Comparison of ENCODE assay signal across 25 cellular contexts in genomic region chr17:16298140-16298662, GRCh38. TPM values are rescaled to one million over a fixed set of nuclear protein-coding genes. Genes with fewer than 3 reads are reported as not detected.
DNase-seq lines count a peak whose midpoint lies in the region; ATAC-seq and TF ChIP-seq lines count a peak whose summit lies in the region.
"Had no signal": no experiment of that assay in that cellular context is flagged by ENCODE, and none has a peak within 500 bp of the region (broad histone marks: within the 10 kb centered on the region; RNA-seq: fewer than 3 reads in every experiment).

No MANE protein-coding gene starts in this region.

- intact Hi-C loops in naive thymus-derived CD4-positive, alpha-beta T cell (cut with micrococcal nuclease): no loop called here
- intact Hi-C loops in esophagus squamous epithelium (cut with DNase I): no loop called here
- intact Hi-C loops in lower lobe of right lung (cut with DNase I): no loop called here

- peak overlapping the region; percentile 52 to 74 (median 59) for H3K27ac Mint-ChIP-seq in CD4-positive, CD25-positive, alpha-beta regulatory T cell
- peak overlapping the region; percentile 0 for H3K27ac Mint-ChIP-seq in endodermal cell
- H3K27ac Mint-ChIP-seq in naive thymus-derived CD4-positive, alpha-beta T cell: peak overlapping the region in 7 of 9 donors; percentile 50 to 76 (median 64)
- H3K27ac Mint-ChIP-seq: activated CD8-positive, alpha-beta memory T cell treated with anti-CD3 and anti-CD28 coated beads, Interleukin-2, amount 10 ng/mL, durations not matched to agents 7 days and 5 days; activated naive CD4-positive, alpha-beta T cell treated with anti-CD3 and anti-CD28 coated beads, Interleukin-2, amount 10 ng/mL, durations not matched to agents 7 days and 5 days; activated T-helper 1 cell treated with anti-CD3 and anti-CD28 coated beads, Interleukin-12 subunit alpha, Interleukin-12 subunit beta, Interleukin-2, Interleukin-4 antibody, amounts not matched to agents 30 ng/mL and 10 ng/mL and 1 ng/mL, durations not matched to agents 14 hours and 24 hours and 36 hours; nephron progenitor cell had no signal

- H3K36me3 ChIP-seq in CD4-positive, CD25-positive, alpha-beta regulatory T cell (ENCODE audit: control insufficient read depth, insufficient read depth, low read length): peaks cover 3% of the 10 kb centered on the region
- peaks cover 21% of the 10 kb centered on the region for H3K36me3 ChIP-seq in KOPT-K1 (ENCODE audit: insufficient read depth, low read length)
- no peaks in the 10 kb centered on the region for H3K36me3 ChIP-seq in endodermal cell (ENCODE audit: control insufficient read depth, insufficient read depth, low read length)
- H3K36me3 ChIP-seq in naive thymus-derived CD4-positive, alpha-beta T cell (ENCODE audit: control insufficient read depth in 2 of 3, insufficient read depth in 3 of 3, low read length in 3 of 3): peaks cover 0 to 23% (median 0%) of the 10 kb centered on the region in 3 experiments
- peaks cover 0 to 35% (median 0%) of the 10 kb centered on the region in 3 donors for H3K36me3 ChIP-seq in esophagus squamous epithelium
- H3K36me3 ChIP-seq in lower lobe of right lung: peaks cover 5% of the 10 kb centered on the region
- H3K36me3 ChIP-seq: thoracic aorta had no signal

- TF ChIP-seq POLR2A in esophagus squamous epithelium (IDR thresholded peaks at IDR 0.05): no peak

- peaks cover 20% of the 10 kb centered on the region for H3K36me3 Mint-ChIP-seq in CD4-positive, CD25-positive, alpha-beta regulatory T cell
- peaks cover 7% of the 10 kb centered on the region for H3K36me3 Mint-ChIP-seq in endodermal cell (ENCODE audit: low read depth)
- H3K36me3 Mint-ChIP-seq in naive thymus-derived CD4-positive, alpha-beta T cell: peaks cover 7 to 24% (median 13%) of the 10 kb centered on the region in 5 donors

- CTCF ChIA-PET in naive thymus-derived CD4-positive, alpha-beta T cell (lab: Charles Lee): interaction anchor here (0.9 kb wide), 1 partner anchor 8 kb away, joined by 3 read pairs; no protein-coding TSS in a partner anchor

- H3K4me1 Mint-ChIP-seq in CD4-positive, CD25-positive, alpha-beta regulatory T cell: peaks cover 6 to 20% (median 13%) of the 10 kb centered on the region in 4 donors
- peaks cover 24% of the 10 kb centered on the region for H3K4me1 Mint-ChIP-seq in endodermal cell
- H3K4me1 Mint-ChIP-seq in naive thymus-derived CD4-positive, alpha-beta T cell: peaks cover 7 to 39% (median 26%) of the 10 kb centered on the region in 7 donors

- H3K4me1 ChIP-seq in CD4-positive, CD25-positive, alpha-beta regulatory T cell (ENCODE audit: control insufficient read depth, insufficient read depth, low read length, poor library complexity, severe bottlenecking): peaks cover 7% of the 10 kb centered on the region
- H3K4me1 ChIP-seq in endodermal cell (ENCODE audit: control insufficient read depth, insufficient read depth, low read length) (peaks cover 15% of the 10 kb centered on the region), esophagus squamous epithelium (no peaks in the 10 kb centered on the region), lower lobe of right lung (no peaks in the 10 kb centered on the region)
- peaks cover 0 to 13% of the 10 kb centered on the region in 2 donors for H3K4me1 ChIP-seq in naive thymus-derived CD4-positive, alpha-beta T cell (ENCODE audit: control insufficient read depth in 2 of 2, insufficient read depth in 2 of 2, low read length in 2 of 2)
- H3K4me1 ChIP-seq: vagina had no signal

- H3K9me3 Mint-ChIP-seq in CD4-positive, CD25-positive, alpha-beta regulatory T cell: no peaks in the 10 kb centered on the region
- H3K9me3 Mint-ChIP-seq in endodermal cell: no peaks in the 10 kb centered on the region
- H3K9me3 Mint-ChIP-seq in naive thymus-derived CD4-positive, alpha-beta T cell: no peaks in the 10 kb centered on the region
- H3K9me3 Mint-ChIP-seq: activated naive CD4-positive, alpha-beta T cell treated with anti-CD3 and anti-CD28 coated beads, Interleukin-2, amount 10 ng/mL, durations not matched to agents 7 days and 5 days; activated T-helper 1 cell treated with anti-CD3 and anti-CD28 coated beads, Interleukin-12 subunit alpha, Interleukin-12 subunit beta, Interleukin-2, Interleukin-4 antibody, amounts not matched to agents 30 ng/mL and 10 ng/mL and 1 ng/mL, durations not matched to agents 14 hours and 24 hours and 36 hours; nephron progenitor cell had no signal

- H3K4me3 ChIP-seq in CD4-positive, CD25-positive, alpha-beta regulatory T cell (ENCODE audit: low read depth, low read length): no peak overlapping the region
- peak overlapping the region; percentile 65 for H3K4me3 ChIP-seq in endodermal cell (ENCODE audit: low read length)
- no peak overlapping the region for H3K4me3 ChIP-seq in naive thymus-derived CD4-positive, alpha-beta T cell (ENCODE audit: low read length)
- no peak overlapping the region for H3K4me3 ChIP-seq in esophagus squamous epithelium
- no peak overlapping the region for H3K4me3 ChIP-seq in lower lobe of right lung
- H3K4me3 ChIP-seq: thoracic aorta, vagina had no signal

- no peak overlapping the region for H3K4me3 Mint-ChIP-seq in CD4-positive, CD25-positive, alpha-beta regulatory T cell
- peak overlapping the region; percentile 15 for H3K4me3 Mint-ChIP-seq in endodermal cell
- peak overlapping the region in 5 of 10 donors; percentile 17 to 68 (median 26) for H3K4me3 Mint-ChIP-seq in naive thymus-derived CD4-positive, alpha-beta T cell
- H3K4me3 Mint-ChIP-seq: activated CD8-positive, alpha-beta memory T cell treated with anti-CD3 and anti-CD28 coated beads, Interleukin-2, amount 10 ng/mL, durations not matched to agents 7 days and 5 days; activated naive CD4-positive, alpha-beta T cell treated with anti-CD3 and anti-CD28 coated beads, Interleukin-2, amount 10 ng/mL, durations not matched to agents 7 days and 5 days; activated T-helper 1 cell treated with anti-CD3 and anti-CD28 coated beads, Interleukin-12 subunit alpha, Interleukin-12 subunit beta, Interleukin-2, Interleukin-4 antibody, amounts not matched to agents 30 ng/mL and 10 ng/mL and 1 ng/mL, durations not matched to agents 14 hours and 24 hours and 36 hours; nephron progenitor cell had no signal

- POLR2A ChIA-PET in naive thymus-derived CD4-positive, alpha-beta T cell (lab: Charles Lee): interaction anchor here (1.2 kb wide), 1 partner anchor 9 kb away, joined by 3 read pairs; no protein-coding TSS in a partner anchor

- no peaks in the 10 kb centered on the region for H3K27me3 ChIP-seq in CD4-positive, CD25-positive, alpha-beta regulatory T cell (ENCODE audit: control insufficient read depth, insufficient read depth, low read length)
- H3K27me3 ChIP-seq in endodermal cell (ENCODE audit: control insufficient read depth, insufficient read depth, low read length, poor library complexity, severe bottlenecking): no peaks in the 10 kb centered on the region
- H3K27me3 ChIP-seq in naive thymus-derived CD4-positive, alpha-beta T cell (ENCODE audit: control insufficient read depth in 2 of 2, insufficient read depth in 2 of 2, low read length in 2 of 2): no peaks in the 10 kb centered on the region
- H3K27me3 ChIP-seq in esophagus squamous epithelium: no peaks in the 10 kb centered on the region
- H3K27me3 ChIP-seq in lower lobe of right lung (ENCODE audit: low read depth): no peaks in the 10 kb centered on the region
- H3K27me3 ChIP-seq: vagina had no signal

- no peaks in the 10 kb centered on the region for H3K27me3 Mint-ChIP-seq in CD4-positive, CD25-positive, alpha-beta regulatory T cell
- no peaks in the 10 kb centered on the region for H3K27me3 Mint-ChIP-seq in endodermal cell (ENCODE audit: insufficient read depth)
- no peaks in the 10 kb centered on the region for H3K27me3 Mint-ChIP-seq in naive thymus-derived CD4-positive, alpha-beta T cell
- H3K27me3 Mint-ChIP-seq: activated CD8-positive, alpha-beta memory T cell treated with anti-CD3 and anti-CD28 coated beads, Interleukin-2, amount 10 ng/mL, durations not matched to agents 7 days and 5 days; activated naive CD4-positive, alpha-beta T cell treated with anti-CD3 and anti-CD28 coated beads, Interleukin-2, amount 10 ng/mL, durations not matched to agents 7 days and 5 days had no signal

- H3K9ac ChIP-seq in endodermal cell (ENCODE audit: extremely low read depth, low read length, poor library complexity, severe bottlenecking): peak overlapping the region; percentile 18

- no peak for ATAC-seq in CD4-positive, CD25-positive, alpha-beta regulatory T cell (ENCODE audit: low read depth in 2 of 2)
- ATAC-seq in naive thymus-derived CD4-positive, alpha-beta T cell: no peak
- no peak for ATAC-seq in lower lobe of right lung
- ATAC-seq in GM19324 (IDR thresholded peaks at IDR 0.05; ENCODE audit: low FRiP score, unreplicated experiment): no peak
- ATAC-seq: activated CD8-positive, alpha-beta memory T cell treated with anti-CD3 and anti-CD28 coated beads, Interleukin-2, amount 10 ng/mL, durations not matched to agents 7 days and 5 days; sciatic nerve had no signal

- TF ChIP-seq CTCF in endodermal cell (conservative IDR thresholded peaks at IDR 0.05) (no peak), esophagus squamous epithelium (IDR thresholded peaks at IDR 0.05) (no peak), lower lobe of right lung (IDR thresholded peaks at IDR 0.05) (no peak)

- H3K27ac ChIP-seq in CD4-positive, CD25-positive, alpha-beta regulatory T cell (ENCODE audit: insufficient read depth, low read length, poor library complexity, severe bottlenecking): no peak overlapping the region
- peak overlapping the region; percentile 57 for H3K27ac ChIP-seq in KOPT-K1 (ENCODE audit: low read depth, low read length, poor library complexity, severe bottlenecking)
- peak overlapping the region; percentile 28 for H3K27ac ChIP-seq in endodermal cell (ENCODE audit: low read depth, low read length)
- H3K27ac ChIP-seq in naive thymus-derived CD4-positive, alpha-beta T cell (ENCODE audit: low read depth, low read length): no peak overlapping the region
- H3K27ac ChIP-seq in esophagus squamous epithelium: no peak overlapping the region
- H3K27ac ChIP-seq in lower lobe of right lung: no peak overlapping the region
- H3K27ac ChIP-seq: thoracic aorta, vagina had no signal

- DNase-seq in CD4-positive, CD25-positive, alpha-beta regulatory T cell: no peak
- DNase-seq in endodermal cell: no peak
- DNase-seq in naive thymus-derived CD4-positive, alpha-beta T cell: no peak
- DNase-seq in glomerular visceral epithelial cell (ENCODE audit: extremely low spot score): no peak
- no peak for DNase-seq in esophagus squamous epithelium (lab: John Stamatoyannopoulos, UW)
- DNase-seq in lower lobe of right lung: no peak
- DNase-seq: activated CD4-positive, alpha-beta T cell treated with anti-CD3 and anti-CD28 coated beads, Interleukin-2, amount 50 U/mL, for 1 hour; activated CD8-positive, alpha-beta memory T cell treated with anti-CD3 and anti-CD28 coated beads, Interleukin-2, amount 10 ng/mL, durations not matched to agents 7 days and 5 days; activated naive CD4-positive, alpha-beta T cell treated with anti-CD3 and anti-CD28 coated beads, Interleukin-2, amount 10 ng/mL, durations not matched to agents 7 days and 5 days; C1 segment of cervical spinal cord; central memory CD4-positive, alpha-beta T cell; dermis blood vessel endothelial cell; head of caudate nucleus; mesendoderm; NCI-H1694 treated with DMSO at 0.1 percent for 48 hours; NCI-H526 treated with DMSO at 0.1 percent for 48 hours; nephron progenitor cell; stimulated activated naive CD4-positive, alpha-beta T cell treated with Interleukin-2 at 50 U/mL for 16 hours; T-helper 2 cell had no signal

- WGBS in endodermal cell (ENCODE audit: insufficient coverage in 1 of 2, insufficient read length in 1 of 2), 2 experiments: 85 to 86% methylated on average over 1 of the region's 1 CpG
- 57% methylated on average over 1 of the region's 1 CpG; no CpG with 5 or more reads in 1 of the 2 donors for WGBS in esophagus squamous epithelium, 2 donors

- no peaks in the 10 kb centered on the region for H3K9me3 ChIP-seq in CD4-positive, CD25-positive, alpha-beta regulatory T cell (ENCODE audit: control insufficient read depth in 2 of 2, low read length in 2 of 2)
- H3K9me3 ChIP-seq in KOPT-K1 (ENCODE audit: insufficient read depth, low read length, poor library complexity, severe bottlenecking) (no peaks in the 10 kb centered on the region), endodermal cell (ENCODE audit: control insufficient read depth, low read length) (no peaks in the 10 kb centered on the region), esophagus squamous epithelium (no peaks in the 10 kb centered on the region), lower lobe of right lung (no peaks in the 10 kb centered on the region)
- no peaks in the 10 kb centered on the region for H3K9me3 ChIP-seq in naive thymus-derived CD4-positive, alpha-beta T cell (ENCODE audit: control insufficient read depth in 2 of 3, low read length in 3 of 3)
- H3K9me3 ChIP-seq: thoracic aorta, vagina had no signal

RNA-seq across cellular contexts. Expression of gene CENPV, which starts 55.1 kb away (rescaled TPM):
- total RNA-seq in CD4-positive, CD25-positive, alpha-beta regulatory T cell: 4.8 TPM
- 10 to 100 TPM in 2 of 4 donors, 1 to 10 TPM in 2; 4.0 to 16.4 (median 12.0) TPM for polyA plus RNA-seq in CD4-positive, CD25-positive, alpha-beta regulatory T cell
- total RNA-seq in endodermal cell (100 to 1,000 TPM; 109 to 202 TPM), esophagus squamous epithelium (1 to 10 TPM in 3 of 4 donors, under 1 TPM in 1; 0.56 to 5.1 (median 1.5) TPM), lower lobe of right lung (17.3 TPM)
- polyA plus RNA-seq in endodermal cell (2013, experiment 1 of 2): 391 TPM
- 343 TPM for polyA plus RNA-seq in endodermal cell (2013, experiment 2 of 2)
- 10 to 100 TPM in 4 of 5 experiments, 1 to 10 TPM in 1; 9.8 to 30.3 (median 21.7) TPM for total RNA-seq in naive thymus-derived CD4-positive, alpha-beta T cell
- polyA plus RNA-seq in naive thymus-derived CD4-positive, alpha-beta T cell: 10 to 100 TPM; 23.1 to 29.2 TPM

Comparison
In these comparisons a context has a peak if more than half of its experiments do, and no peak if none do; other contexts are left out.
1. H3K27ac ChIP-seq: peak in KOPT-K1 (single experiment) and endodermal cell (single experiment); none in CD4-positive, CD25-positive, alpha-beta regulatory T cell (single experiment), naive thymus-derived CD4-positive, alpha-beta T cell (single experiment), esophagus squamous epithelium (0 of 4) and lower lobe of right lung (single experiment).
2. H3K27ac Mint-ChIP-seq: peak in every context shown above with its lines; median percentile 64 in naive thymus-derived CD4-positive, alpha-beta T cell; 59 in CD4-positive, CD25-positive, alpha-beta regulatory T cell; 0 in endodermal cell.